In the genomic region with DNA sequence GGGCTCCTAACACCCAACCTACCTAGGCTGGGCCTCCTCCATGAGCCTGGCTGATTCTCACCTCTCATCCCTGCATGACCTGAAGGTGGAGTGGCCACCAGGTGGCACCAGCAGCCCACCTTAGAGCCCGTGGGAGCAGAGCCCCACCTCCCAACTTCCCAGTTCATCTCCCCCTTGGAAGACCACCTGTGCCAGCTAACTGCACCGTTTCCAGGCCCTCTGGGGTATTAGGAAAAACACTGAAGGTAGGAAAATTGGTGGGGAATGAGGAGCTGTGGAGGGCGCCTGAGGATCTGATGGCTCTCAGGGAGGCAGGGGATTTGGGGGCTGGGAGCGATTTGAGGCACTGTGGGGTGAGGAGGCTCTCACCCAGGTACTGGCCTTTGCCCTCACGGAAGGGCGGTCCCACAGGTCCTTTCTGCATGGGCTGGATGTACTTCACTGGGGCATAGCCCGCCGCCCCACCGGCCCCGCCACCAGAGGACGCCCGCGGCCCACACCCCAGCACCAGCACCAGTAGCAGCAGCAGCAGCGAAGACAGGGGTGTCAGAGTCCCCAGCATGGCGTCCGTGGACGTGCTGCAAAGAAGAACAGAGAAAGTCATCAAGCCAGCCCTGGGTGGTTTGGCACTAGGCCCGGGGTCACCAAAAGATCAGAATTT, we compare ENCODE assay signal across 8 cellular contexts. TPM values are rescaled to one million over a fixed set of nuclear protein-coding genes. Genes with fewer than 3 reads are reported as not detected.
A peak's percentile ranks its signal among the peaks of the same experiment; 100 is the strongest.
DNase-seq lines count a peak whose midpoint lies in the region; ATAC-seq and TF ChIP-seq lines count a peak whose summit lies in the region.

No MANE protein-coding gene starts in this region.

- H3K27me3 ChIP-seq in upper lobe of right lung, result no peaks in the 10 kb centered on the region

- H3K27ac ChIP-seq in upper lobe of right lung, result no peak overlapping the region

- peaks cover 4% of the 10 kb centered on the region for H3K4me1 Mint-ChIP-seq in activated naive CD4-positive, alpha-beta T cell treated with anti-CD3 and anti-CD28 coated beads for 36 hours (ENCODE audit: low read depth)

- peaks cover 10% of the 10 kb centered on the region for H3K36me3 ChIP-seq in upper lobe of right lung

- no peaks in the 10 kb centered on the region for H3K27me3 Mint-ChIP-seq in activated naive CD4-positive, alpha-beta T cell treated with anti-CD3 and anti-CD28 coated beads for 36 hours (ENCODE audit: low read depth)

- no peak overlapping the region for H3K4me3 Mint-ChIP-seq in activated naive CD4-positive, alpha-beta T cell treated with anti-CD3 and anti-CD28 coated beads for 36 hours

- no peak overlapping the region for H3K27ac Mint-ChIP-seq in activated naive CD4-positive, alpha-beta T cell treated with anti-CD3 and anti-CD28 coated beads for 36 hours

- intact Hi-C loops in activated naive CD4-positive, alpha-beta T cell treated with anti-CD3 and anti-CD28 coated beads for 36 hours (cut with micrococcal nuclease), result loop anchor here (1.0 kb wide), 3 partner anchors 34 to 320 kb away; no protein-coding TSS in a partner anchor
- intact Hi-C loops in upper lobe of right lung (cut with DNase I), result loop anchor here (5.0 kb wide), 1 partner anchor 87 kb away; no protein-coding TSS in a partner anchor

- peaks cover 14% of the 10 kb centered on the region for H3K4me1 ChIP-seq in upper lobe of right lung

- no peaks in the 10 kb centered on the region for H3K9me3 Mint-ChIP-seq in activated naive CD4-positive, alpha-beta T cell treated with anti-CD3 and anti-CD28 coated beads for 36 hours

- CTCF ChIA-PET in activated naive CD4-positive, alpha-beta T cell treated with anti-CD3 and anti-CD28 coated beads for 36 hours (lab: Charles Lee), result interaction anchor here (0.6 to 6.4 kb wide), 10 partner anchors 9 to 402 kb away, joined by 3 to 61 read pairs (median 4); partner anchors contain the start of gene TRAPPC3

- H3K4me3 ChIP-seq in upper lobe of right lung, result no peak overlapping the region

- peak; percentile 84 for ATAC-seq in SK-N-SH treated with all-trans-retinoic acid at 6 μM for 48 hours
- ATAC-seq in upper lobe of right lung, result peak; percentile 88
- no peak for ATAC-seq in HG03342 (IDR thresholded peaks at IDR 0.05; ENCODE audit: unreplicated experiment)

- H3K9me3 ChIP-seq in upper lobe of right lung, result no peaks in the 10 kb centered on the region

- H3K36me3 Mint-ChIP-seq in activated naive CD4-positive, alpha-beta T cell treated with anti-CD3 and anti-CD28 coated beads for 36 hours (ENCODE audit: low read depth), result no peaks in the 10 kb centered on the region

- TF ChIP-seq CTCF in upper lobe of right lung (IDR thresholded peaks at IDR 0.05), result peak; percentile 82

- peak; percentile 78 for DNase-seq in EH (ENCODE audit: low read depth)
- DNase-seq in Kasumi-1 (lab: John Stamatoyannopoulos, UW), result peak; percentile 52 to 55
- peak; percentile 85 for DNase-seq in activated naive CD4-positive, alpha-beta T cell treated with anti-CD3 and anti-CD28 coated beads for 36 hours
- DNase-seq in glomerular visceral epithelial cell (ENCODE audit: extremely low spot score), result peak; percentile 79
- peak; percentile 60 for DNase-seq in pons (ENCODE audit: low spot score)
- DNase-seq in upper lobe of right lung, result peak; percentile 90

TF ChIP-seq in SK-N-SH treated with all-trans-retinoic acid at 6 μM for 48 hours, 23 proteins besides CTCF, POLR2A, EP300 and RAD21:
- TF ChIP-seq OSR1 (CRISPR knock-in tag; IDR thresholded peaks at IDR 0.05), result no peak

RNA-seq across cellular contexts. Expression of gene ADPRS, which starts 11.1 kb away (rescaled TPM):
- 10 to 100 TPM; 23.2 to 24.6 TPM for total RNA-seq in activated naive CD4-positive, alpha-beta T cell treated with anti-CD3 and anti-CD28 coated beads for 36 hours
- total RNA-seq in upper lobe of right lung, result 26.9 TPM

RNA-seq across cellular contexts. Expression of gene TEKT2, which starts 15.9 kb away (rescaled TPM):
- not detected for total RNA-seq in activated naive CD4-positive, alpha-beta T cell treated with anti-CD3 and anti-CD28 coated beads for 36 hours
- total RNA-seq in upper lobe of right lung, result 0.35 TPM

RNA-seq across cellular contexts. Expression of gene COL8A2, which starts 25.2 kb away (rescaled TPM):
- total RNA-seq in activated naive CD4-positive, alpha-beta T cell treated with anti-CD3 and anti-CD28 coated beads for 36 hours, result under 1 TPM in 1 of 2 experiments, not detected in 1; 0.07 TPM
- 16.2 TPM for total RNA-seq in upper lobe of right lung

RNA-seq across cellular contexts. Expression of gene TRAPPC3, which starts 49.5 kb away (rescaled TPM):
- 10 to 100 TPM; 35.9 to 37.6 TPM for total RNA-seq in activated naive CD4-positive, alpha-beta T cell treated with anti-CD3 and anti-CD28 coated beads for 36 hours
- total RNA-seq in upper lobe of right lung, result 63.1 TPM

RNA-seq across cellular contexts. Expression of gene MAP7D1, which starts 56.1 kb away (rescaled TPM):
- total RNA-seq in activated naive CD4-positive, alpha-beta T cell treated with anti-CD3 and anti-CD28 coated beads for 36 hours, result 100 to 1,000 TPM; 106 TPM
- 114 TPM for total RNA-seq in upper lobe of right lung

Comparison
In these comparisons a context has a peak if more than half of its experiments do, and no peak if none do; other contexts are left out.
1. RNA of gene COL8A2, which starts 25.2 kb away (total RNA-seq): 16.2 TPM in upper lobe of right lung (single experiment); 0.07 TPM in activated naive CD4-positive, alpha-beta T cell treated with anti-CD3 and anti-CD28 coated beads for 36 hours; every median in the first group is over 10 times any median in the second.
2. Peak in every context shown above with its lines, with median percentiles within 50 percentile points of each other: DNase-seq.